Comparison of ENCODE assay signal across 30 cellular contexts in the genomic region with DNA sequence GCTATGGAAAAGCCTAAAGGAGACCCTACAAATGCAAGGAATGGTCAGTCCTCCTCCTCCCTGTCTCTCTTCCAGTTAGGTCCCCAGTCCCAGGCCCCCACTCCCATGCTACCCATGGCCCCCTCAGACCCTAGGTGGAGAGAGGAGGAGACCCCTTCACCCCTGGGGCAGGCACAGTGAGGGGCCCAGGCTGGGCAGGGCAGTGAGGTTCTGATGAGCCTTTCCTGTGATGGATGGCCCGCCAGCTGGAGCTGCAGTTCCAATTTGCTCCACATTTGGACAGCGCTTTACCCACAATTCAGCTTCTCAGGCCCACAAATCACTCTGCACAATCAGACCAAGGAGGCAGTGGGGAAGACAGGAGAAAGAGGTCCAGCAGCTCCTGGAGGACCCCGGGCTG. TPM values are rescaled to one million over a fixed set of nuclear protein-coding genes. Genes with fewer than 3 reads are reported as not detected.
A peak's percentile ranks its signal among the peaks of the same experiment; 100 is the strongest.
DNase-seq lines count a peak whose midpoint lies in the region; ATAC-seq, FAIRE-seq and TF ChIP-seq lines count a peak whose summit lies in the region.
"Had no signal": no experiment of that assay in that cellular context is flagged by ENCODE, and none has a peak within 500 bp of the region (broad histone marks: within the 10 kb centered on the region; RNA-seq: fewer than 3 reads in every experiment).

No MANE protein-coding gene starts in this region.

- no peaks in the 10 kb centered on the region for H3K27me3 ChIP-seq in ACC112 (ENCODE audit: insufficient read depth, low read length)
- no peaks in the 10 kb centered on the region for H3K27me3 ChIP-seq in GM23248 (replicated peaks; ENCODE audit: insufficient read depth)
- H3K27me3 ChIP-seq in SJSA1 (replicated peaks) = no peaks in the 10 kb centered on the region
- H3K27me3 ChIP-seq in keratinocyte (ENCODE audit: control insufficient read depth, extremely low read depth, insufficient read depth, low read length) = no peaks in the 10 kb centered on the region
- no peaks in the 10 kb centered on the region for H3K27me3 ChIP-seq in BE2C
- no peaks in the 10 kb centered on the region for H3K27me3 ChIP-seq in aorta (ENCODE audit: control insufficient read depth in 1 of 2, insufficient read depth in 2 of 2, low read length in 1 of 2)
- H3K27me3 ChIP-seq: left lung, neural progenitor cell had no signal

- H3K4me2 ChIP-seq in GM23248 (ENCODE audit: unreplicated experiment) (peak overlapping the region; percentile 24), keratinocyte (ENCODE audit: control insufficient read depth, extremely low read depth, insufficient read depth, low read depth, low read length) (peak overlapping the region; percentile 56)
- H3K4me2 ChIP-seq: neural progenitor cell had no signal

- H3K9me3 ChIP-seq in GM23248 (ENCODE audit: low read depth) = no peaks in the 10 kb centered on the region
- H3K9me3 ChIP-seq in SJSA1 (replicated peaks) = no peaks in the 10 kb centered on the region
- peaks cover 4% of the 10 kb centered on the region for H3K9me3 ChIP-seq in keratinocyte (ENCODE audit: control insufficient read depth, low read depth, low read length)
- no peaks in the 10 kb centered on the region for H3K9me3 ChIP-seq in BE2C
- peaks cover 2% of the 10 kb centered on the region for H3K9me3 ChIP-seq in aorta (ENCODE audit: control insufficient read depth, low read length)
- H3K9me3 ChIP-seq: left lung, mucosa of descending colon, thoracic aorta had no signal

- H3K9me1 ChIP-seq in keratinocyte (ENCODE audit: control insufficient read depth, extremely low read depth, insufficient read depth, low read length) = no peaks in the 10 kb centered on the region

- H3K4me3 ChIP-seq in ACC112 (ENCODE audit: low read depth, low read length) (no peak overlapping the region), GM23248 (no peak overlapping the region), SJSA1 (no peak overlapping the region), keratinocyte (ENCODE audit: control insufficient read depth in 2 of 3, extremely low read depth in 1 of 3, insufficient read depth in 2 of 3, low read depth in 1 of 3, low read length in 3 of 3) (no peak overlapping the region), BE2C (ENCODE audit: low read depth, low read length) (no peak overlapping the region), aorta (ENCODE audit: low read length in 2 of 2) (no peak overlapping the region)
- H3K4me3 ChIP-seq: heart left ventricle, left lung, mucosa of descending colon, neural progenitor cell, SK-N-MC, skin epidermis, thoracic aorta had no signal

- H3K9me2 ChIP-seq in GM23248 (ENCODE audit: insufficient read depth) = no peaks in the 10 kb centered on the region

- H3K27ac ChIP-seq in ACC112 (ENCODE audit: low read depth, low read length) = peak overlapping the region; percentile 92
- H3K27ac ChIP-seq in GM23248 = peak overlapping the region; percentile 92; the same call in 1 of the 2 replicates
- peak overlapping the region; percentile 69 for H3K27ac ChIP-seq in SJSA1
- H3K27ac ChIP-seq in keratinocyte (ENCODE audit: control insufficient read depth, insufficient read depth, low read length) = peak overlapping the region; percentile 88
- no peak overlapping the region for H3K27ac ChIP-seq in aorta (ENCODE audit: low read depth in 1 of 2, low read length in 2 of 2)
- H3K27ac ChIP-seq: neural progenitor cell, SK-N-MC, thoracic aorta had no signal

- DNase-seq in GM23248 (no peak), SJSA1 (ENCODE audit: low read depth in 1 of 2, low spot score in 2 of 2) (no peak), keratinocyte (ENCODE audit: low read depth, low spot score) (no peak), NCI-H2196 treated with DMSO at 0.1 percent for 48 hours (lab: John Stamatoyannopoulos, UW; ENCODE audit: unreplicated experiment) (no peak), BE2C (no peak), aorta (no peak)
- DNase-seq in activated naive CD4-positive, alpha-beta T cell treated with anti-CD3 and anti-CD28 coated beads, Interleukin-2, amount 50 U/mL, for 72 hours (ENCODE audit: low spot score in 2 of 2) = no peak
- DNase-seq: activated B cell treated with CpG ODN at 0.5 μM for 24 hours; activated CD4-positive, alpha-beta memory T cell treated with anti-CD3 and anti-CD28 coated beads for 36 hours; activated gamma-delta T cell treated with Interleukin-2 at 50 U/mL for 16 hours; activated T-cell treated with anti-CD3 and anti-CD28 coated beads for 4 hours; COR-L47; cortex of kidney; heart left ventricle; Kasumi-1; mucosa of descending colon; NCI-H1105; NCI-H2029 treated with DMSO at 0.1 percent for 48 hours; NCI-H446; stimulated activated CD4-positive, alpha-beta T cell treated with anti-CD3 and anti-CD28 coated beads, Interleukin-2, amount 100 ng/mL, for 48 hours; stimulated activated naive CD4-positive, alpha-beta T cell treated with Interleukin-2 at 50 U/mL for 16 hours had no signal

- peaks cover 40% of the 10 kb centered on the region for H3K4me1 ChIP-seq in ACC112 (ENCODE audit: control insufficient read depth, insufficient read depth, low read length, unreplicated experiment)
- H3K4me1 ChIP-seq in GM23248 (ENCODE audit: insufficient read depth) = peaks cover 35% of the 10 kb centered on the region
- peaks cover 38% of the 10 kb centered on the region for H3K4me1 ChIP-seq in SJSA1 (replicated peaks)
- peaks cover 48% of the 10 kb centered on the region for H3K4me1 ChIP-seq in keratinocyte (ENCODE audit: control insufficient read depth, extremely low read depth, insufficient read depth, low read length)
- peaks cover 50% of the 10 kb centered on the region for H3K4me1 ChIP-seq in BE2C
- no peaks in the 10 kb centered on the region for H3K4me1 ChIP-seq in aorta (ENCODE audit: control insufficient read depth in 1 of 2, insufficient read depth in 2 of 2, low read length in 2 of 2)

- H3K9ac ChIP-seq in GM23248 = no peak overlapping the region
- no peak overlapping the region for H3K9ac ChIP-seq in keratinocyte (ENCODE audit: control insufficient read depth, extremely low read depth, insufficient read depth, low read length)
- H3K9ac ChIP-seq: neural progenitor cell had no signal

- H3F3A ChIP-seq in GM23248 (ENCODE audit: insufficient read depth) = peaks cover 17% of the 10 kb centered on the region

- H3K79me2 ChIP-seq in ACC112 (ENCODE audit: control insufficient read depth, insufficient read depth, low read length, unreplicated experiment) (no peaks in the 10 kb centered on the region), GM23248 (ENCODE audit: insufficient read depth) (no peaks in the 10 kb centered on the region), keratinocyte (ENCODE audit: control insufficient read depth, insufficient read depth, low read length) (no peaks in the 10 kb centered on the region)

- H3K27ac Mint-ChIP-seq in activated naive CD4-positive, alpha-beta T cell treated with anti-CD3 and anti-CD28 coated beads, Interleukin-2, amount 50 U/mL, for 72 hours = no peak overlapping the region
- H3K27ac Mint-ChIP-seq: activated B cell treated with CpG ODN at 0.5 μM for 24 hours had no signal

- 95 to 97% methylated on average over 3 of the region's 3 CpGs for WGBS in GM23248 (ENCODE audit: low coverage in 1 of 2, low lambda C conversion rate in 2 of 2, missing lambda C conversion rate in 2 of 2), 2 experiments
- WGBS in aorta, 2 donors = 73 to 87% methylated on average over 3 of the region's 3 CpGs

- TF ChIP-seq CTCF in keratinocyte (optimal IDR thresholded peaks at IDR 0.05 in 1 of 3, IDR thresholded peaks at IDR 0.05 in 1 of 3, conservative IDR thresholded peaks at IDR 0.05 in 1 of 3; ENCODE audit: extremely low read depth in 1 of 3, insufficient read depth in 2 of 3, low read length in 3 of 3) = peak in 2 of 3 experiments; percentile 10 to 23
- TF ChIP-seq CTCF in BE2C (IDR thresholded peaks at IDR 0.05; ENCODE audit: low read depth, low read length) = no peak

- H2AFZ ChIP-seq in ACC112 (ENCODE audit: low read length, unreplicated experiment) (no peak overlapping the region), GM23248 (no peak overlapping the region), keratinocyte (ENCODE audit: control insufficient read depth, low read length) (no peak overlapping the region)
- H2AFZ ChIP-seq: neural progenitor cell had no signal

- no peak for FAIRE-seq in keratinocyte (lab: Jason Lieb, UNC)
- FAIRE-seq: GM12892, RCC 7860 had no signal

- H4K20me1 ChIP-seq in GM23248 (ENCODE audit: insufficient read depth) = no peaks in the 10 kb centered on the region
- no peaks in the 10 kb centered on the region for H4K20me1 ChIP-seq in keratinocyte (ENCODE audit: control insufficient read depth, extremely low read depth, insufficient read depth, low read length)

- intact Hi-C loops in aorta (cut with DNase I) = no loop called here

- dilution Hi-C loops in keratinocyte (cut with MboI; ENCODE audit: extremely low pct_ligation_motif_present, low sequenced_read_pairs) = no loop called here

- H3K36me3 Mint-ChIP-seq in activated naive CD4-positive, alpha-beta T cell treated with anti-CD3 and anti-CD28 coated beads, Interleukin-2, amount 50 U/mL, for 72 hours = no peaks in the 10 kb centered on the region
- H3K36me3 Mint-ChIP-seq: activated CD4-positive, alpha-beta memory T cell treated with anti-CD3 and anti-CD28 coated beads for 36 hours; neural progenitor cell had no signal

- in situ Hi-C loops in GM23248 (cut with MboI) = no loop called here

- H3K36me3 ChIP-seq in ACC112 (ENCODE audit: insufficient read depth, low read length) (no peaks in the 10 kb centered on the region), GM23248 (ENCODE audit: low read depth) (no peaks in the 10 kb centered on the region), SJSA1 (no peaks in the 10 kb centered on the region), keratinocyte (ENCODE audit: control insufficient read depth in 2 of 2, extremely low read depth in 1 of 2, insufficient read depth in 2 of 2, low read length in 2 of 2) (no peaks in the 10 kb centered on the region), BE2C (no peaks in the 10 kb centered on the region; the same call in 1 of the 2 replicates), aorta (ENCODE audit: control insufficient read depth in 1 of 2, insufficient read depth in 2 of 2, low read length in 1 of 2) (no peaks in the 10 kb centered on the region)
- H3K36me3 ChIP-seq: heart left ventricle, left lung, neural progenitor cell, thoracic aorta had no signal

- peaks cover 0 to 6% of the 10 kb centered on the region in 2 donors for H3K9me3 Mint-ChIP-seq in activated naive CD4-positive, alpha-beta T cell treated with anti-CD3 and anti-CD28 coated beads, Interleukin-2, amount 50 U/mL, for 72 hours
- H3K9me3 Mint-ChIP-seq: neural progenitor cell had no signal

- no peak for ATAC-seq in activated naive CD4-positive, alpha-beta T cell treated with anti-CD3 and anti-CD28 coated beads, Interleukin-2, amount 50 U/mL, for 72 hours
- ATAC-seq in aorta (ENCODE audit: low FRiP score) = no peak
- ATAC-seq: heart left ventricle had no signal

RNA-seq across cellular contexts. Expression of gene MLN, which starts 37.3 kb away (rescaled TPM):
- not detected in 2 replicates for total RNA-seq in GM23248 (2014; rRNA removed; shearing (Covaris generic))
- not detected in 2 replicates for polyA plus RNA-seq in GM23248 (2016; fragmentation: Nextera tagmentation; extraction: Ambion mirVana)
- total RNA-seq in SJSA1 (2014; rRNA removed; shearing (Covaris generic)) = not detected in 2 replicates
- polyA plus RNA-seq in keratinocyte = not detected in 3 replicates
- polyA plus RNA-seq in keratinocyte (2011; ENCODE audit: low read depth) = not detected
- polyA plus RNA-seq in keratinocyte (2011; cell fraction: cytosol; rRNA removed) = not detected in 2 replicates
- not detected in 2 replicates for polyA plus RNA-seq in keratinocyte (2011; cell fraction: nucleus; rRNA removed)
- polyA plus RNA-seq in keratinocyte (2012; ENCODE audit: low replicate concordance) = not detected in 2 replicates
- not detected in 3 replicates for polyA minus RNA-seq in keratinocyte
- not detected for polyA minus RNA-seq in keratinocyte (2011; cell fraction: cytosol; rRNA and poly(A)+ RNA removed)
- not detected in 2 replicates for polyA minus RNA-seq in keratinocyte (2011; cell fraction: nucleus; rRNA and poly(A)+ RNA removed)
- polyA plus RNA-seq in BE2C (2012; ENCODE audit: insufficient read depth, insufficient read length, low read depth) = not detected
- total RNA-seq in activated naive CD4-positive, alpha-beta T cell treated with anti-CD3 and anti-CD28 coated beads, Interleukin-2, amount 50 U/mL, for 72 hours = not detected
- total RNA-seq in aorta = not detected
- 1 to 10 TPM in 1 of 2 donors, not detected in 1; 2.6 TPM for polyA plus RNA-seq in aorta
- total RNA-seq: activated B cell treated with CpG ODN at 0.5 μM for 24 hours; activated CD4-positive, alpha-beta memory T cell treated with anti-CD3 and anti-CD28 coated beads for 36 hours; heart left ventricle; left lung; mucosa of descending colon; pulmonary artery endothelial cell; thoracic aorta had no signal
- polyA plus RNA-seq: heart left ventricle had no signal

RNA-seq across cellular contexts. Expression of gene LEMD2, which starts 52.1 kb away (rescaled TPM):
- total RNA-seq in GM23248 (2014; rRNA removed; shearing (Covaris generic)) = 67.5 and 79.0 TPM in 2 replicates
- polyA plus RNA-seq in GM23248 (2016; fragmentation: Nextera tagmentation; extraction: Ambion mirVana) (20.1 and 21.5 TPM in 2 replicates), keratinocyte (30.8 to 48.6 TPM (median 47.5 TPM) in 3 replicates), aorta (10 to 100 TPM; 19.4 to 85.6 TPM)
- total RNA-seq in SJSA1 (2014; rRNA removed; shearing (Covaris generic)) = 78.7 and 92.9 TPM in 2 replicates
- 23.4 TPM for polyA plus RNA-seq in keratinocyte (2011; ENCODE audit: low read depth)
- 19.1 and 24.5 TPM in 2 replicates for polyA plus RNA-seq in keratinocyte (2011; cell fraction: cytosol; rRNA removed)
- 74.9 and 89.3 TPM in 2 replicates for polyA plus RNA-seq in keratinocyte (2011; cell fraction: nucleus; rRNA removed)
- polyA plus RNA-seq in keratinocyte (2012; ENCODE audit: low replicate concordance) = 34.0 and 34.2 TPM in 2 replicates
- 39.6 to 72.0 TPM (median 40.1 TPM) in 3 replicates for polyA minus RNA-seq in keratinocyte
- 21.1 TPM for polyA minus RNA-seq in keratinocyte (2011; cell fraction: cytosol; rRNA and poly(A)+ RNA removed)
- polyA minus RNA-seq in keratinocyte (2011; cell fraction: nucleus; rRNA and poly(A)+ RNA removed) = 31.9 and 52.5 TPM in 2 replicates
- polyA plus RNA-seq in BE2C (2012; ENCODE audit: insufficient read depth, insufficient read length, low read depth) = 82.1 TPM
- 10 to 100 TPM; 54.4 to 80.5 TPM for total RNA-seq in activated naive CD4-positive, alpha-beta T cell treated with anti-CD3 and anti-CD28 coated beads, Interleukin-2, amount 50 U/mL, for 72 hours
- 10 to 100 TPM; 46.6 to 59.8 TPM for total RNA-seq in aorta

Comparison
In these comparisons a context has a peak if more than half of its experiments do, and no peak if none do; other contexts are left out.
1. H3K27ac ChIP-seq: peak in ACC112 (single experiment), GM23248 (single experiment), SJSA1 (single experiment) and keratinocyte (single experiment); none in aorta (0 of 2).